In genomic region chr3:122383915-122384697, GRCh38 we compare ENCODE assay signal across 8 cellular contexts. TPM values are rescaled to one million over a fixed set of nuclear protein-coding genes. Genes with fewer than 3 reads are reported as not detected.
DNase-seq lines count a peak whose midpoint lies in the region; ATAC-seq and TF ChIP-seq lines count a peak whose summit lies in the region.

A gene with protein sequence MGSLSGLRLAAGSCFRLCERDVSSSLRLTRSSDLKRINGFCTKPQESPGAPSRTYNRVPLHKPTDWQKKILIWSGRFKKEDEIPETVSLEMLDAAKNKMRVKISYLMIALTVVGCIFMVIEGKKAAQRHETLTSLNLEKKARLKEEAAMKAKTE (plus strand): TSS chr3:122384182. CDS start chr3:122384266, 84 bp downstream.

- peak within 1 kb of the TSS; percentile 86 for H3K27ac ChIP-seq in caudate nucleus (ENCODE audit: low read depth, low read length)

- intact Hi-C loops in activated B cell treated with CpG ODN at 0.5 μM for 24 hours (cut with micrococcal nuclease), result loop anchor here (1.0 to 5.0 kb wide), 12 partner anchors 32 to 1201 kb away; partner anchors contain the start of genes EAF2, GOLGB1, HACD2 and HCLS1

- no peaks in the 10 kb centered on the region for H3K9me3 Mint-ChIP-seq in activated B cell treated with CpG ODN at 0.5 μM for 24 hours

- CTCF ChIA-PET in activated B cell treated with CpG ODN at 0.5 μM for 24 hours (lab: Charles Lee), result interaction anchor here (0.7 to 3.4 kb wide), 7 partner anchors 9 to 837 kb away, joined by 3 to 16 read pairs (median 8); partner anchors contain the start of genes POLQ and WDR5B

- DNase-seq in AG09309 (ENCODE audit: low read depth), result peak; percentile 42
- peak; percentile 71 for DNase-seq in NCI-H226
- peak; percentile 93 for DNase-seq in activated B cell treated with CpG ODN at 0.5 μM for 24 hours
- DNase-seq in caudate nucleus (lab: John Stamatoyannopoulos, UW), result peak in 60 of 61 donors; percentile 62 to 96 (median 90)
- peak; percentile 75 for DNase-seq in iris pigment epithelial cell (ENCODE audit: low read depth)
- peak; percentile 88 to 94 (median 88) for DNase-seq in stimulated activated CD4-positive, alpha-beta T cell treated with anti-CD3 and anti-CD28 coated beads, Interleukin-12 subunit alpha, Interleukin-12 subunit beta, amount 100 ng/mL, for 48 hours (ENCODE audit: low read depth in 2 of 3, low spot score in 1 of 3)

- ATAC-seq in HG03196 (IDR thresholded peaks at IDR 0.05; ENCODE audit: unreplicated experiment), result peak; percentile 86
- peak; percentile 94 for ATAC-seq in activated B cell treated with CpG ODN at 0.5 μM for 24 hours (ENCODE audit: low read depth)

- peak within 1 kb of the TSS; percentile 91 for H3K4me3 ChIP-seq in AG09309 (ENCODE audit: control insufficient read depth, low read depth, low read length)

- POLR2A ChIA-PET in activated B cell treated with CpG ODN at 0.5 μM for 24 hours (lab: Charles Lee), result interaction anchor here (0.6 to 2.8 kb wide), 17 partner anchors 9 to 1788 kb away, joined by 3 to 55 read pairs (median 4); partner anchors contain the start of genes GOLGB1, HCLS1, HSPBAP1 and KPNA1

- H3K36me3 Mint-ChIP-seq in activated B cell treated with CpG ODN at 0.5 μM for 24 hours (ENCODE audit: low read depth), result peaks cover 15% of the 10 kb centered on the region

- no peaks in the 10 kb centered on the region for H3K27me3 Mint-ChIP-seq in activated B cell treated with CpG ODN at 0.5 μM for 24 hours

- H3K27ac Mint-ChIP-seq in activated B cell treated with CpG ODN at 0.5 μM for 24 hours, result peak within 1 kb of the TSS; percentile 91

- in situ Hi-C loops in GM18951 (cut with MboI; ENCODE audit: low sequenced_read_pairs, unreplicated experiment), result no loop called here

- TF ChIP-seq POLR2A in GM18951 (IDR thresholded peaks at IDR 0.05; ENCODE audit: extremely low read depth, insufficient read depth, insufficient read length), result peak; percentile 93

- TF ChIP-seq CTCF in AG09309 (IDR thresholded peaks at IDR 0.05; ENCODE audit: control insufficient read depth, insufficient read depth, low read depth, low read length, missing control alignments) (peak; percentile 47), activated B cell treated with CpG ODN at 0.5 μM for 24 hours (IDR thresholded peaks at IDR 0.05) (no peak)

- peaks cover 39% of the 10 kb centered on the region for H3K4me1 Mint-ChIP-seq in activated B cell treated with CpG ODN at 0.5 μM for 24 hours

- H3K4me3 Mint-ChIP-seq in activated B cell treated with CpG ODN at 0.5 μM for 24 hours, result peak within 1 kb of the TSS; percentile 94

RNA-seq across cellular contexts. Expression of the gene that starts here (rescaled TPM):
- total RNA-seq in activated B cell treated with CpG ODN at 0.5 μM for 24 hours, result 28.5 and 33.9 TPM in 2 replicates

Comparison
In these comparisons a context has a peak if more than half of its experiments do, and no peak if none do; other contexts are left out.
1. Peak in every context shown above with its lines: DNase-seq, ATAC-seq, H3K4me3 ChIP-seq and H3K27ac ChIP-seq.
2. DNase-seq: peak in every context shown above with its lines; median percentile 93 in activated B cell treated with CpG ODN at 0.5 μM for 24 hours; 90 in caudate nucleus; 88 in stimulated activated CD4-positive, alpha-beta T cell treated with anti-CD3 and anti-CD28 coated beads, Interleukin-12 subunit alpha, Interleukin-12 subunit beta, amount 100 ng/mL, for 48 hours; 75 in iris pigment epithelial cell; 71 in NCI-H226; 42 in AG09309.